Comparison of ENCODE assay signal across 24 cellular contexts in genomic region chr9:81621111-81621510, GRCh38.
DNase-seq lines count a peak whose midpoint lies in the region; ATAC-seq and TF ChIP-seq lines count a peak whose summit lies in the region.
"Had no signal": no experiment of that assay in that cellular context is flagged by ENCODE, and none has a peak within 500 bp of the region (broad histone marks: within the 10 kb centered on the region; RNA-seq: fewer than 3 reads in every experiment).

No MANE protein-coding gene starts in this region.

- H3K9me3 Mint-ChIP-seq in CD4-positive, alpha-beta T cell, result no peaks in the 10 kb centered on the region
- H3K9me3 Mint-ChIP-seq: activated naive CD8-positive, alpha-beta T cell treated with anti-CD3 and anti-CD28 coated beads for 36 hours had no signal

- intact Hi-C loops in CD4-positive, alpha-beta T cell (cut with DNase I, micrococcal nuclease), result no loop called here

- DNase-seq in RPMI7951 (ENCODE audit: low read depth) (peak; percentile 52), left kidney (ENCODE audit: low read depth, low spot score) (peak; percentile 67), tibial nerve (ENCODE audit: low spot score in 2 of 2) (no peak), NCI-H510A (lab: John Stamatoyannopoulos, UW) (no peak), LoVo (ENCODE audit: low spot score) (no peak)
- DNase-seq in CD4-positive, alpha-beta T cell, result no peak
- DNase-seq: activated CD4-positive, alpha-beta memory T cell treated with anti-CD3 and anti-CD28 coated beads, Interleukin-2, amount 10 ng/mL, durations not matched to agents 7 days and 5 days; activated CD4-positive, CD25-positive, alpha-beta regulatory T cell treated with anti-CD3 and anti-CD28 coated beads, Interleukin-2, amount 50 U/mL, for 72 hours; activated naive CD8-positive, alpha-beta T cell treated with anti-CD3 and anti-CD28 coated beads for 36 hours; caudate nucleus; CD4-positive, alpha-beta memory T cell; DMS 273 treated with DMSO at 0.1 percent for 48 hours; Kasumi-1; mammary epithelial cell; NCI-H1930; NCI-H226; NCI-H774; pancreas; Right ventricle myocardium superior; stimulated activated naive CD4-positive, alpha-beta T cell treated with Interleukin-2 at 50 U/mL for 16 hours; testis had no signal

- H3K27ac ChIP-seq in HUES48 (ENCODE audit: low read depth, low read length) (peak overlapping the region; percentile 73), tibial nerve (peak overlapping the region in 3 of 4 donors; percentile 1 to 84 (median 40))
- H3K27ac ChIP-seq in CD4-positive, alpha-beta T cell (ENCODE audit: low read depth, low read length), result no peak overlapping the region
- H3K27ac ChIP-seq: ascending aorta, pancreas, testis had no signal

- CTCF ChIA-PET in CD4-positive, alpha-beta T cell (lab: Charles Lee), result no interaction called here

- H3K27ac Mint-ChIP-seq in CD4-positive, alpha-beta T cell, result no peak overlapping the region
- H3K27ac Mint-ChIP-seq: activated CD4-positive, alpha-beta memory T cell treated with anti-CD3 and anti-CD28 coated beads, Interleukin-2, amount 10 ng/mL, durations not matched to agents 7 days and 5 days; activated naive CD8-positive, alpha-beta T cell treated with anti-CD3 and anti-CD28 coated beads for 36 hours; CD4-positive, alpha-beta memory T cell had no signal

- peaks cover 10% of the 10 kb centered on the region for H3K4me1 Mint-ChIP-seq in CD4-positive, alpha-beta T cell (ENCODE audit: low read depth)
- H3K4me1 Mint-ChIP-seq: CD4-positive, alpha-beta memory T cell had no signal

- no peaks in the 10 kb centered on the region for H3K27me3 Mint-ChIP-seq in CD4-positive, alpha-beta T cell
- H3K27me3 Mint-ChIP-seq: activated CD4-positive, alpha-beta memory T cell treated with anti-CD3 and anti-CD28 coated beads, Interleukin-2, amount 10 ng/mL, durations not matched to agents 7 days and 5 days had no signal

- H3K4me3 Mint-ChIP-seq in CD4-positive, alpha-beta T cell, result no peak overlapping the region
- H3K4me3 Mint-ChIP-seq: activated CD4-positive, alpha-beta memory T cell treated with anti-CD3 and anti-CD28 coated beads, Interleukin-2, amount 10 ng/mL, durations not matched to agents 7 days and 5 days; activated naive CD8-positive, alpha-beta T cell treated with anti-CD3 and anti-CD28 coated beads for 36 hours; CD4-positive, alpha-beta memory T cell had no signal

- TF ChIP-seq POLR2A in tibial nerve (IDR thresholded peaks at IDR 0.05), result no peak

- no peaks in the 10 kb centered on the region for H3K36me3 Mint-ChIP-seq in CD4-positive, alpha-beta T cell (ENCODE audit: low read depth)
- H3K36me3 Mint-ChIP-seq: activated naive CD8-positive, alpha-beta T cell treated with anti-CD3 and anti-CD28 coated beads for 36 hours; CD4-positive, alpha-beta memory T cell had no signal

- 41 to 44% methylated on average over 3 of the region's 3 CpGs for WGBS in tibial nerve, 2 donors

- H3K9me3 ChIP-seq in HUES48 (ENCODE audit: control insufficient read depth, insufficient read depth, low read length), result no peaks in the 10 kb centered on the region
- H3K9me3 ChIP-seq in tibial nerve, result no peaks in the 10 kb centered on the region
- H3K9me3 ChIP-seq in CD4-positive, alpha-beta T cell (ENCODE audit: control insufficient read depth, low read length), result no peaks in the 10 kb centered on the region
- H3K9me3 ChIP-seq: ascending aorta, pancreas, testis had no signal

- no peak for TF ChIP-seq EP300 in tibial nerve (IDR thresholded peaks at IDR 0.05)

- no peak for ATAC-seq in CD4-positive, alpha-beta T cell (ENCODE audit: poor library complexity)
- ATAC-seq: pancreas, sciatic nerve had no signal

- peaks cover 44% of the 10 kb centered on the region for H3K36me3 ChIP-seq in HUES48 (ENCODE audit: control insufficient read depth, insufficient read depth, low read length)
- peaks cover 0 to 20% (median 0%) of the 10 kb centered on the region in 3 donors for H3K36me3 ChIP-seq in tibial nerve

- POLR2A ChIA-PET in CD4-positive, alpha-beta T cell (lab: Charles Lee), result no interaction called here

- H3K9ac ChIP-seq in HUES48 (ENCODE audit: low read depth, low read length), result no peak overlapping the region

- H3K4me3 ChIP-seq in HUES48 (ENCODE audit: low read depth, low read length) (no peak overlapping the region), tibial nerve (no peak overlapping the region)
- H3K4me3 ChIP-seq: ascending aorta, pancreas, testis had no signal

- H3K4me1 ChIP-seq in HUES48 (ENCODE audit: control insufficient read depth, insufficient read depth, low read length), result peaks cover 47% of the 10 kb centered on the region
- H3K4me1 ChIP-seq in tibial nerve, result peaks cover 0 to 41% (median 18%) of the 10 kb centered on the region in 4 donors
- H3K4me1 ChIP-seq: pancreas had no signal

- no peaks in the 10 kb centered on the region for H3K27me3 ChIP-seq in HUES48 (ENCODE audit: control insufficient read depth, insufficient read depth, low read length)
- H3K27me3 ChIP-seq in tibial nerve, result no peaks in the 10 kb centered on the region
- H3K27me3 ChIP-seq in CD4-positive, alpha-beta T cell (ENCODE audit: control insufficient read depth, insufficient read depth, low read length), result no peaks in the 10 kb centered on the region
- H3K27me3 ChIP-seq: ascending aorta, pancreas, testis had no signal

- TF ChIP-seq CTCF in tibial nerve (IDR thresholded peaks at IDR 0.05), result no peak
- no peak for TF ChIP-seq CTCF in CD4-positive, alpha-beta T cell (IDR thresholded peaks at IDR 0.05)

Comparison
In these comparisons a context has a peak if more than half of its experiments do, and no peak if none do; other contexts are left out.
1. DNase-seq: peak in RPMI7951 (single experiment) and left kidney (single experiment); none in tibial nerve (0 of 2), NCI-H510A (single experiment), LoVo (single experiment) and CD4-positive, alpha-beta T cell (0 of 10).